8 cellular contexts compared by ENCODE assay signal in the genomic region with DNA sequence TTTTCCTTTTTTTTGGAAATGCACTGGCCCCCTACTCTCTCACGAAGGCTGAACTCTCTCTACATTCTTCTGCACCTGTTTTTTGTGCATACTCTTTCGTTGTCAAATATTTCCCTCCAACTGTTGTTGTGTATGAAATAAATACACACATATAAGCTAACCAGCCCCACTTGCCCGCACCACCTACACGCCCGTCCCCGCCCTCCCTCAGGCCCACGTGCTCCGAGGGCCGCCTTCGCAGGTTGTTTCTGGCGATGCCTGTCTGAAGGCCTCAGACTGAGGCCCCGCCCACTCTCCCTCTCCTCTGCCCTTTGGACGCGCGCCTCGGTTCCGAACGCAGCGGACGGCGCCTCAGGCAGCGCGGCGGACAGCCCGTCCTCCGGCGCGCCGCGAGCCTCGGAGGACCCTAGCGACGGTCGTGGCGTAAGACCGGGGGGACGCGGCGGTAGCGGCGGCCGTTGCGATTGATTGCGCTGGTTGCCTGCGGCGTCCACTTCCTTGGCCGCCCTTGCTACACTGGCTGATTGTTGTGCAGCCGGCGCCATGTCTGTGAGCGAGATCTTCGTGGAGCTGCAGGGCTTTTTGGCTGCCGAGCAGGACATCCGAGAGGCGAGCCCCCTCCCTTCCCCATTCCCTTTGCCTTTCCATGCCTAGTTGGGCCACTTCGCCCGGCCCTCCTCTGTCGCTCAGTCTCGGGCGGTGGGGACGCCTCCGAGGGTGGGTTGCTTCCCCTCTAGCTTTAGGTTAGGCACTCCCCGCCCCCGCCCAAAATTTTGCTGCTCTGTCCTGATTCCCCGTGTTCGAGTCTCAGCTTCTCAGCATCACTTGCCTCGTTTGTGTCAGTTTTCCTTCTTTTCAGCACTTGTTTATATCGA. TPM values are rescaled to one million over a fixed set of nuclear protein-coding genes. Genes with fewer than 3 reads are reported as not detected.
A peak's percentile ranks its signal among the peaks of the same experiment; 100 is the strongest.
DNase-seq lines count a peak whose midpoint lies in the region; ATAC-seq and TF ChIP-seq lines count a peak whose summit lies in the region.

Gene TSN, plus strand, starts transcription at position 415 of the 875 bp plus-strand sequence. Its CDS starts 129 bp downstream, at position 544.

- peaks cover 16% of the 10 kb centered on the region for H3K4me1 ChIP-seq in smooth muscle cell (ENCODE audit: low read depth)

- CTCF ChIA-PET in activated B cell treated with CpG ODN at 0.5 μM for 24 hours (lab: Charles Lee): interaction anchor here (1.2 to 1.4 kb wide), 2 partner anchors 30 to 225 kb away, joined by 3 read pairs; partner anchors contain the start of gene RNU4ATAC

- POLR2A ChIA-PET in activated B cell treated with CpG ODN at 0.5 μM for 24 hours (lab: Charles Lee): interaction anchor here (0.6 to 1.9 kb wide), 9 partner anchors 11 to 1579 kb away, joined by 3 to 23 read pairs (median 3); partner anchors contain the start of genes CLASP1, NIFK and RNU4ATAC

- peak within 1 kb of the TSS; percentile 97 for H3K4me2 ChIP-seq in smooth muscle cell

- H3K27me3 Mint-ChIP-seq in activated B cell treated with CpG ODN at 0.5 μM for 24 hours: no peaks in the 10 kb centered on the region

- H2AFZ ChIP-seq in smooth muscle cell (ENCODE audit: low read depth): peak within 1 kb of the TSS; percentile 98

- intact Hi-C loops in activated B cell treated with CpG ODN at 0.5 μM for 24 hours (cut with micrococcal nuclease): loop anchor here (1.0 kb wide), 4 partner anchors 18 to 225 kb away; partner anchors contain the start of genes CLASP1 and RNU4ATAC

- DNase-seq in AG09319 (ENCODE audit: extremely low read depth, low read depth) (peak; percentile 91), NCI-H345 (lab: John Stamatoyannopoulos, UW) (peak; percentile 97), activated B cell treated with CpG ODN at 0.5 μM for 24 hours (peak; percentile 96), cardiac fibroblast (ENCODE audit: low read depth in 2 of 2) (peak; percentile 97 to 98), iPS-NIHi7 (ENCODE audit: extremely low spot score) (peak; percentile 96), smooth muscle cell (lab: John Stamatoyannopoulos, UW; ENCODE audit: unreplicated experiment) (peak; percentile 80)

- H3K4me3 Mint-ChIP-seq in activated B cell treated with CpG ODN at 0.5 μM for 24 hours: peak within 1 kb of the TSS; percentile 93

- no peaks in the 10 kb centered on the region for H3K36me3 ChIP-seq in smooth muscle cell (ENCODE audit: low read depth)

- peak within 1 kb of the TSS; percentile 69 for H3K27ac ChIP-seq in smooth muscle cell (ENCODE audit: low read depth)

- peaks cover 38% of the 10 kb centered on the region for H3K36me3 Mint-ChIP-seq in activated B cell treated with CpG ODN at 0.5 μM for 24 hours (ENCODE audit: low read depth)

- ATAC-seq in GM19025 (IDR thresholded peaks at IDR 0.05; ENCODE audit: low read depth, unreplicated experiment) (peak; percentile 100), HG03280 (IDR thresholded peaks at IDR 0.05; ENCODE audit: unreplicated experiment) (peak; percentile 100), activated B cell treated with CpG ODN at 0.5 μM for 24 hours (ENCODE audit: low read depth) (peak; percentile 99)

- under 1% methylated on average over 67 of the region's 67 CpGs for WGBS in smooth muscle cell (ENCODE audit: low lambda C conversion rate)

- H3K9ac ChIP-seq in smooth muscle cell (ENCODE audit: low read depth): peak within 1 kb of the TSS; percentile 90

- no peaks in the 10 kb centered on the region for H3K9me3 Mint-ChIP-seq in activated B cell treated with CpG ODN at 0.5 μM for 24 hours

- H3K79me2 ChIP-seq in smooth muscle cell (ENCODE audit: low read depth): peaks cover 35% of the 10 kb centered on the region

- H3K4me3 ChIP-seq in cardiac fibroblast (replicated peaks in 1 of 2; ENCODE audit: low read depth in 2 of 2, low read length in 2 of 2) (peak within 1 kb of the TSS; percentile 99 to 100), smooth muscle cell (peak within 1 kb of the TSS; percentile 79)

- no peak for TF ChIP-seq CTCF in AG09319 (IDR thresholded peaks at IDR 0.05; ENCODE audit: low read depth, low read length)
- TF ChIP-seq CTCF in activated B cell treated with CpG ODN at 0.5 μM for 24 hours (IDR thresholded peaks at IDR 0.05): no peak
- no peak for TF ChIP-seq CTCF in cardiac fibroblast (IDR thresholded peaks at IDR 0.05; ENCODE audit: low read depth, low read length)
- TF ChIP-seq CTCF in smooth muscle cell (IDR thresholded peaks at IDR 0.05; ENCODE audit: borderline replicate concordance, insufficient read depth, poor library complexity, severe bottlenecking): no peak

- H4K20me1 ChIP-seq in smooth muscle cell (ENCODE audit: low read depth): no peaks in the 10 kb centered on the region

- H3K27ac Mint-ChIP-seq in activated B cell treated with CpG ODN at 0.5 μM for 24 hours: peak within 1 kb of the TSS; percentile 80

- H3F3A ChIP-seq in smooth muscle cell (ENCODE audit: low read depth): no peaks in the 10 kb centered on the region

- H3K27me3 ChIP-seq in smooth muscle cell (ENCODE audit: low read depth): no peaks in the 10 kb centered on the region

- H3K4me1 Mint-ChIP-seq in activated B cell treated with CpG ODN at 0.5 μM for 24 hours: peaks cover 34% of the 10 kb centered on the region

- H3K9me3 ChIP-seq in smooth muscle cell (replicated peaks; ENCODE audit: low read depth): no peaks in the 10 kb centered on the region

RNA-seq across cellular contexts. Expression of gene TSN, which starts in this region (rescaled TPM):
- total RNA-seq in activated B cell treated with CpG ODN at 0.5 μM for 24 hours (60.8 and 61.3 TPM in 2 replicates), smooth muscle cell (53.1 and 61.8 TPM in 2 replicates)
- polyA plus RNA-seq in smooth muscle cell: 43.8 and 47.3 TPM in 2 replicates

Comparison
In these comparisons a context has a peak if more than half of its experiments do, and no peak if none do; other contexts are left out.
1. Peak in every context shown above with its lines: DNase-seq, ATAC-seq, H3K4me3 ChIP-seq and H3K27ac ChIP-seq.